Comparison of ENCODE assay signal across 17 cellular contexts in genomic region chr12:39780527-39781446, GRCh38.
DNase-seq lines count a peak whose midpoint lies in the region; ATAC-seq and TF ChIP-seq lines count a peak whose summit lies in the region.
"Had no signal": no experiment of that assay in that cellular context is flagged by ENCODE, and none has a peak within 500 bp of the region (broad histone marks: within the 10 kb centered on the region; RNA-seq: fewer than 3 reads in every experiment).

No MANE protein-coding gene starts in this region.

- no peak overlapping the region for H3K18ac ChIP-seq in mesenchymal stem cell (ENCODE audit: low read depth in 1 of 2, low read length in 2 of 2)

- TF ChIP-seq CTCF in VCaP (conservative IDR thresholded peaks at IDR 0.05) (no peak), Peyer's patch (IDR thresholded peaks at IDR 0.05) (no peak)

- H3K4me1 ChIP-seq in mesenchymal stem cell (ENCODE audit: control insufficient read depth, insufficient read depth, low read depth, low read length) (no peaks in the 10 kb centered on the region), Peyer's patch (peaks cover 0 to 9% (median 0%) of the 10 kb centered on the region in 4 donors)
- H3K4me1 ChIP-seq: Caco-2, suprapubic skin had no signal

- H3K9me3 ChIP-seq in mesenchymal stem cell (ENCODE audit: control insufficient read depth, low read length) (no peaks in the 10 kb centered on the region), Peyer's patch (no peaks in the 10 kb centered on the region)
- H3K9me3 ChIP-seq: Caco-2, ovary, suprapubic skin had no signal

- no peaks in the 10 kb centered on the region for H3K79me1 ChIP-seq in mesenchymal stem cell (replicated peaks; ENCODE audit: low read length, poor library complexity, severe bottlenecking)

- H2BK12ac ChIP-seq in mesenchymal stem cell (ENCODE audit: low read length in 2 of 2), result no peak overlapping the region

- no peak overlapping the region for H2AK5ac ChIP-seq in mesenchymal stem cell (ENCODE audit: low read length, severe bottlenecking)

- no peak overlapping the region for H2AFZ ChIP-seq in mesenchymal stem cell (ENCODE audit: low read depth, low read length)

- no peaks in the 10 kb centered on the region for H3K27me3 ChIP-seq in mesenchymal stem cell (ENCODE audit: control insufficient read depth in 1 of 2, insufficient read depth in 1 of 2, low read length in 2 of 2)
- H3K27me3 ChIP-seq in Peyer's patch, result no peaks in the 10 kb centered on the region
- H3K27me3 ChIP-seq: ovary, suprapubic skin had no signal

- no peak overlapping the region for H2BK15ac ChIP-seq in mesenchymal stem cell (ENCODE audit: low read depth, poor library complexity, severe bottlenecking)

- H4K8ac ChIP-seq in mesenchymal stem cell (ENCODE audit: low read length), result no peak overlapping the region

- no peak overlapping the region for H3K4me2 ChIP-seq in mesenchymal stem cell (ENCODE audit: low read length, poor library complexity, severe bottlenecking)

- no peak overlapping the region for H3K14ac ChIP-seq in mesenchymal stem cell (ENCODE audit: low read length in 2 of 2)

- H3K9ac ChIP-seq in mesenchymal stem cell (ENCODE audit: low read length), result peak overlapping the region; percentile 4

- H3K23ac ChIP-seq in mesenchymal stem cell (ENCODE audit: low read length in 2 of 2), result no peak overlapping the region

- peak overlapping the region; percentile 31; the same call in 1 of the 2 replicates for H3K27ac ChIP-seq in VCaP
- H3K27ac ChIP-seq in mesenchymal stem cell (ENCODE audit: low read length, poor library complexity, severe bottlenecking), result no peak overlapping the region
- no peak overlapping the region for H3K27ac ChIP-seq in Peyer's patch
- H3K27ac ChIP-seq: ovary, suprapubic skin had no signal

- no peak overlapping the region for H3K4ac ChIP-seq in mesenchymal stem cell (ENCODE audit: low read depth in 1 of 2, low read length in 2 of 2)

- ATAC-seq in HG02678 (IDR thresholded peaks at IDR 0.05; ENCODE audit: unreplicated experiment), result no peak
- no peak for ATAC-seq in GM18873 (IDR thresholded peaks at IDR 0.05; ENCODE audit: low FRiP score, unreplicated experiment)
- ATAC-seq in HG02884 (IDR thresholded peaks at IDR 0.05; ENCODE audit: unreplicated experiment), result no peak
- ATAC-seq: left lobe of liver had no signal

- 93% methylated on average over 3 of the region's 6 CpGs for WGBS in mesenchymal stem cell

- no peak overlapping the region for H2BK5ac ChIP-seq in mesenchymal stem cell (ENCODE audit: low read depth, low read length, poor library complexity, severe bottlenecking)

- DNase-seq in G401 (ENCODE audit: low spot score), result peak; percentile 10
- peak; percentile 69 to 91 for DNase-seq in NCI-H2081 (lab: John Stamatoyannopoulos, UW)
- no peak for DNase-seq in mesenchymal stem cell
- no peak for DNase-seq in Peyer's patch
- DNase-seq: activated CD4-positive, alpha-beta T cell treated with anti-CD3 and anti-CD28 coated beads, Interleukin-2, amount 50 U/mL, for 48 hours; activated T-cell treated with anti-CD3 and anti-CD28 coated beads, Interleukin-2, amount 50 U/mL, for 24 hours; Caco-2; effector CD8-positive, alpha-beta T cell; naive B cell; ovary; stimulated activated CD4-positive, alpha-beta T cell treated with anti-CD3 and anti-CD28 coated beads, Interleukin-2, amount 100 ng/mL, for 48 hours had no signal

- no peak overlapping the region for H4K91ac ChIP-seq in mesenchymal stem cell (ENCODE audit: low read length)

- in situ Hi-C loops in G401 (cut with HindIII; ENCODE audit: low sequenced_read_pairs), result no loop called here

- no peaks in the 10 kb centered on the region for H3K36me3 ChIP-seq in mesenchymal stem cell (ENCODE audit: control insufficient read depth in 1 of 2, insufficient read depth in 2 of 2, low read depth in 1 of 2, low read length in 2 of 2)
- H3K36me3 ChIP-seq in Peyer's patch, result no peaks in the 10 kb centered on the region
- H3K36me3 ChIP-seq: ovary, suprapubic skin had no signal

- H2BK120ac ChIP-seq in mesenchymal stem cell (ENCODE audit: low read depth, low read length), result no peak overlapping the region

- H3K4me3 ChIP-seq in mesenchymal stem cell (ENCODE audit: insufficient read depth in 1 of 2, low read depth in 1 of 2, low read length in 2 of 2) (no peak overlapping the region), Peyer's patch (no peak overlapping the region)
- H3K4me3 ChIP-seq: ovary, suprapubic skin had no signal

- no peak for TF ChIP-seq POLR2A in Peyer's patch (IDR thresholded peaks at IDR 0.05)

Comparison
In these comparisons a context has a peak if more than half of its experiments do, and no peak if none do; other contexts are left out.
1. DNase-seq: peak in G401 (single experiment) and NCI-H2081 (2 of 2); none in mesenchymal stem cell (single experiment) and Peyer's patch (0 of 3).